Comparison of ENCODE assay signal across 21 cellular contexts in genomic region chr16:57563761-57564160, GRCh38.
"Had no signal": no experiment of that assay in that cellular context is flagged by ENCODE, and none has a peak within 500 bp of the region (broad histone marks: within the 10 kb centered on the region; RNA-seq: fewer than 3 reads in every experiment).

No MANE protein-coding gene starts in this region.

- H3K4me3 ChIP-seq: adrenal gland, body of pancreas, breast epithelium, K562 had no signal

- H3K27me3 ChIP-seq: adrenal gland, body of pancreas, breast epithelium had no signal

- H3K9me3 ChIP-seq: adrenal gland had no signal

- H3K4me3 Mint-ChIP-seq: activated CD4-positive, alpha-beta T cell treated with anti-CD3 and anti-CD28 coated beads, Interleukin-2, amount 10 ng/mL, durations not matched to agents 24 days and 14 days; activated CD8-positive, alpha-beta T cell treated with anti-CD3 and anti-CD28 coated beads for 36 hours; activated naive CD4-positive, alpha-beta T cell treated with anti-CD3 and anti-CD28 coated beads for 36 hours; activated T-cell treated with anti-CD3 and anti-CD28 coated beads, Interleukin-2, amount 50 U/mL, for 4 hours; activated T-helper 1 cell treated with anti-CD3 and anti-CD28 coated beads, Interleukin-12 subunit alpha, Interleukin-12 subunit beta, Interleukin-2, Interleukin-4 antibody, amounts not matched to agents 30 ng/mL and 10 ng/mL and 1 ng/mL, durations not matched to agents 14 hours and 24 hours and 36 hours had no signal

- H3K36me3 ChIP-seq: adrenal gland, breast epithelium had no signal

- H3K27me3 Mint-ChIP-seq: activated CD4-positive, alpha-beta T cell treated with anti-CD3 and anti-CD28 coated beads, Interleukin-2, amount 10 ng/mL, durations not matched to agents 24 days and 14 days; activated CD8-positive, alpha-beta T cell treated with anti-CD3 and anti-CD28 coated beads for 36 hours had no signal

- DNase-seq: activated CD4-positive, alpha-beta T cell treated with anti-CD3 and anti-CD28 coated beads, Interleukin-2, amount 10 ng/mL, durations not matched to agents 24 days and 14 days; activated CD4-positive, alpha-beta T cell treated with anti-CD3 and anti-CD28 coated beads, Interleukin-2, amount 50 U/mL, for 4 hours; activated CD8-positive, alpha-beta T cell treated with anti-CD3 and anti-CD28 coated beads for 36 hours; activated gamma-delta T cell treated with Interleukin-2 at 50 U/mL for 16 hours; activated naive CD4-positive, alpha-beta T cell treated with anti-CD3 and anti-CD28 coated beads for 36 hours; activated T-cell treated with anti-CD3 and anti-CD28 coated beads, Interleukin-2, amount 50 U/mL, for 4 hours; adrenal gland; body of pancreas; NCI-H1105; NCI-H1417 treated with DMSO at 0.1 percent for 48 hours; NCI-H187 treated with DMSO at 0.1 percent for 48 hours; NCI-H2081; NCI-H2171 treated with DMSO at 0.1 percent for 48 hours; NCI-H2227 treated with DMSO at 0.1 percent for 48 hours; NCI-H524 treated with DMSO at 0.1 percent for 48 hours; SIG-M5; T-helper 1 cell; T1000 had no signal

- H3K27ac Mint-ChIP-seq: activated CD4-positive, alpha-beta T cell treated with anti-CD3 and anti-CD28 coated beads, Interleukin-2, amount 10 ng/mL, durations not matched to agents 24 days and 14 days; activated CD8-positive, alpha-beta T cell treated with anti-CD3 and anti-CD28 coated beads for 36 hours; activated T-helper 1 cell treated with anti-CD3 and anti-CD28 coated beads, Interleukin-12 subunit alpha, Interleukin-12 subunit beta, Interleukin-2, Interleukin-4 antibody, amounts not matched to agents 30 ng/mL and 10 ng/mL and 1 ng/mL, durations not matched to agents 14 hours and 24 hours and 36 hours had no signal

- H3K27ac ChIP-seq: adrenal gland, body of pancreas, breast epithelium had no signal

- H3K4me1 ChIP-seq: adrenal gland, body of pancreas, breast epithelium had no signal
